17 cellular contexts compared by ENCODE assay signal in the genomic region with DNA sequence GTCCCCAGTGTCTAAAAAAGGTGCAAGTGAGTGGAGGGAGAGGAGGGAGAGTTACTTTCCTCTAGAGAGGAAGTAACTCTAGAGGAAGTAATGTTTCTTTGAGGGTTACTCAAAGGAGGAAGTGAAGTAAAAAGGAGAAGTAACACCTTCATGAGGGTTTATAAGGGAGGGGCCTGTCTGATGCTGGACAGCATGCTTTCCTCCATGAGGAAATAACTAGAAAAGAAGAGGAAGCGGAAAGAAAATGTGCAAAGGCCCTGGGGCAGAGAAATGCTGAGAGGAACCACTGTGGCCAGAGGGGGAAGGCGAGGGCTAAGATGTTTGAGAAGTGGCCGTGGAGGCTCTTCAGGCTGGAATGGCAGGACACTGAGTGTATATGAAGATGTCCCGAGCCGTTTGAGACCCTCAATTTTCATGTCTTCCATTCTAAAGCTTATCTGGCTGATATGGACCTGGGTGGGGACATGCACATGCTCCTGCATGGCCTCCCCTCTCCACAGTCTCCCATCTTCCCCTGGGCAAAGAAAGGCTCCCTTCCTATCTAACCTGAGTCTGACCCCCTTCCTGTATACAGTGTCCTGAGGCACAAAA. TPM values are rescaled to one million over a fixed set of nuclear protein-coding genes. Genes with fewer than 3 reads are reported as not detected.
DNase-seq lines count a peak whose midpoint lies in the region; ATAC-seq and TF ChIP-seq lines count a peak whose summit lies in the region.
"Had no signal": no experiment of that assay in that cellular context is flagged by ENCODE, and none has a peak within 500 bp of the region (broad histone marks: within the 10 kb centered on the region; RNA-seq: fewer than 3 reads in every experiment).

No MANE protein-coding gene starts in this region.

- WGBS in IMR-90 (ENCODE audit: extremely low coverage in 2 of 2, insufficient read length in 1 of 2), 2 experiments: 42% methylated on average over 2 of the region's 5 CpGs; no CpG with 5 or more reads in 1 of the 2 experiments
- 81 to 84% methylated on average over 5 of the region's 5 CpGs for WGBS in tibial nerve, 2 donors

- no peak overlapping the region for H3K4me3 ChIP-seq in IMR-90 (ENCODE audit: insufficient read depth, low read depth, low read length)
- H3K4me3 ChIP-seq in tibial nerve: no peak overlapping the region
- H3K4me3 ChIP-seq: gastrocnemius medialis, lower lobe of right lung, suprapubic skin had no signal

- no peak overlapping the region for H2AFZ ChIP-seq in IMR-90 (replicated peaks; ENCODE audit: low read length, poor library complexity)

- CTCF ChIA-PET in IMR-90 (lab: Yijun Ruan, JAX) (no interaction called here), RWPE1 (lab: Yijun Ruan, JAX) (interaction anchor here (0.7 kb wide), 1 partner anchor 1568 kb away, joined by 3 read pairs; no protein-coding TSS in a partner anchor)

- H3K9me1 ChIP-seq in IMR-90 (ENCODE audit: insufficient read depth, low read length): no peaks in the 10 kb centered on the region

- H3K4me1 Mint-ChIP-seq in naive B cell: peaks cover 0 to 15% (median 6%) of the 10 kb centered on the region in 3 donors

- no peak overlapping the region for H3K4me2 ChIP-seq in IMR-90 (ENCODE audit: low read depth, low read length)

- no peak overlapping the region for H2BK120ac ChIP-seq in IMR-90 (ENCODE audit: low read depth, low read length)

- no peak overlapping the region for H3K18ac ChIP-seq in IMR-90 (ENCODE audit: low read depth, low read length)

- H3K56ac ChIP-seq in IMR-90 (ENCODE audit: extremely low read depth, insufficient read depth, low read length): no peak overlapping the region

- H3K36me3 ChIP-seq in IMR-90 (ENCODE audit: control insufficient read depth, insufficient read depth, low read length): no peaks in the 10 kb centered on the region
- H3K36me3 ChIP-seq in tibial nerve: no peaks in the 10 kb centered on the region
- H3K36me3 ChIP-seq: gastrocnemius medialis, lower lobe of right lung, suprapubic skin had no signal

- no peak overlapping the region for H3K4me3 Mint-ChIP-seq in naive B cell
- H3K4me3 Mint-ChIP-seq: nephron, WTC11 had no signal

- H3K4ac ChIP-seq in IMR-90 (ENCODE audit: low read depth, low read length): no peak overlapping the region

- H3K27ac Mint-ChIP-seq in naive B cell: peak overlapping the region in 1 of 6 donors; percentile 4
- H3K27ac Mint-ChIP-seq: nephron, WTC11 had no signal

- intact Hi-C loops in IMR-90 (cut with micrococcal nuclease): loop anchor here (5.0 kb wide), 1 partner anchor 75 kb away; no protein-coding TSS in a partner anchor

- no peak overlapping the region for H4K91ac ChIP-seq in IMR-90 (ENCODE audit: insufficient read depth, low read depth, low read length)

- no peak for TF ChIP-seq EP300 in tibial nerve (IDR thresholded peaks at IDR 0.05)

- no peak for TF ChIP-seq RAD21 in IMR-90 (IDR thresholded peaks at IDR 0.05; ENCODE audit: low read length)

- no peak overlapping the region for H2BK15ac ChIP-seq in IMR-90 (ENCODE audit: low read depth, low read length)

- H3K9me3 Mint-ChIP-seq in naive B cell: peaks cover 10 to 27% (median 17%) of the 10 kb centered on the region in 7 donors
- H3K9me3 Mint-ChIP-seq: nephron, WTC11 had no signal

- H2AK5ac ChIP-seq in IMR-90 (ENCODE audit: low read depth, low read length): no peak overlapping the region

- H3K27ac ChIP-seq in IMR-90 (ENCODE audit: insufficient read depth, low read length) (no peak overlapping the region), RWPE1 (no peak overlapping the region), tibial nerve (no peak overlapping the region)
- H3K27ac ChIP-seq: gastrocnemius medialis, lower lobe of right lung, suprapubic skin had no signal

- H3K9ac ChIP-seq in IMR-90 (ENCODE audit: low read depth, low read length): no peak overlapping the region

- ATAC-seq in GM18867 (IDR thresholded peaks at IDR 0.05; ENCODE audit: unreplicated experiment): peak; percentile 70
- ATAC-seq in IMR-90 (ENCODE audit: low read depth): no peak
- peak; percentile 77 for ATAC-seq in naive B cell (ENCODE audit: low read depth in 2 of 2)
- ATAC-seq in GM18517 (IDR thresholded peaks at IDR 0.05; ENCODE audit: unreplicated experiment): no peak
- ATAC-seq: gastrocnemius medialis, WTC11 had no signal

- H3K9me3 ChIP-seq in IMR-90 (ENCODE audit: control insufficient read depth, insufficient read depth, low read length): no peaks in the 10 kb centered on the region
- no peaks in the 10 kb centered on the region for H3K9me3 ChIP-seq in tibial nerve
- H3K9me3 ChIP-seq: gastrocnemius medialis, lower lobe of right lung, suprapubic skin had no signal

- H4K5ac ChIP-seq in IMR-90 (ENCODE audit: low read depth, low read length): no peak overlapping the region

- H3K4me1 ChIP-seq in IMR-90 (ENCODE audit: control insufficient read depth, insufficient read depth, low read length) (no peaks in the 10 kb centered on the region), tibial nerve (peaks cover 0 to 16% (median 0%) of the 10 kb centered on the region in 4 donors)
- H3K4me1 ChIP-seq: gastrocnemius medialis had no signal

- H3K27me3 Mint-ChIP-seq in naive B cell: peaks cover 15 to 36% (median 20%) of the 10 kb centered on the region in 3 donors

- POLR2A ChIA-PET in IMR-90 (lab: Charles Lee; ENCODE audit: unreplicated experiment) (no interaction called here), RWPE1 (lab: Yijun Ruan, JAX; ENCODE audit: low non-redundant PET) (no interaction called here)

- no peak overlapping the region for H3K14ac ChIP-seq in IMR-90 (replicated peaks; ENCODE audit: low read depth, low read length)

- H3K27me3 ChIP-seq in IMR-90 (ENCODE audit: control insufficient read depth, insufficient read depth, low read length): peaks cover 37% of the 10 kb centered on the region
- peaks cover 0 to 36% of the 10 kb centered on the region in 2 donors for H3K27me3 ChIP-seq in tibial nerve

- H2AK9ac ChIP-seq in IMR-90 (replicated peaks; ENCODE audit: low read depth, low read length, poor library complexity): peak overlapping the region; percentile 42

- no peak overlapping the region for H3K23ac ChIP-seq in IMR-90 (ENCODE audit: low read depth, low read length)

- H3K36me3 Mint-ChIP-seq in naive B cell: peaks cover 0 to 14% of the 10 kb centered on the region in 2 donors
- H3K36me3 Mint-ChIP-seq: WTC11 had no signal

- dilution Hi-C loops in IMR-90 (cut with HindIII; ENCODE audit: low sequenced_read_pairs, unreplicated experiment): no loop called here

- H3K79me1 ChIP-seq in IMR-90 (ENCODE audit: low read depth in 1 of 2, low read length in 2 of 2): no peaks in the 10 kb centered on the region

- no peak overlapping the region for H4K8ac ChIP-seq in IMR-90 (ENCODE audit: low read depth in 2 of 2, low read length in 2 of 2)

- no peak overlapping the region for H2BK5ac ChIP-seq in IMR-90 (ENCODE audit: low read depth, low read length, poor library complexity, severe bottlenecking)

- no peaks in the 10 kb centered on the region for H4K20me1 ChIP-seq in IMR-90 (ENCODE audit: insufficient read depth, low read length)

- H2BK20ac ChIP-seq in IMR-90 (ENCODE audit: low read depth, low read length): no peak overlapping the region

- in situ Hi-C loops in IMR-90 (cut with MboI; ENCODE audit: low sequenced_read_pairs): no loop called here

- BruUV-seq in IMR-90 (replicated peaks; lab: Mats Ljungman, UMichigan): no TSS peak

- no peak for DNase-seq in IMR-90
- DNase-seq in SIG-M5 treated with dmso at 0.1 percent for 504 hours (lab: John Stamatoyannopoulos, UW; ENCODE audit: unreplicated experiment): peak; percentile 80
- DNase-seq in naive B cell: no peak
- DNase-seq in RWPE1 (ENCODE audit: low spot score): no peak
- no peak for DNase-seq in tibial nerve (ENCODE audit: low spot score in 2 of 2)
- DNase-seq in GM20000 (ENCODE audit: low spot score): no peak
- DNase-seq: amniotic stem cell, DMS53, gastrocnemius medialis, lower lobe of right lung, NCI-H187 treated with DMSO at 0.1 percent for 48 hours, NCI-H510A treated with DMSO at 0.1 percent for 48 hours had no signal

- TF ChIP-seq CTCF in IMR-90 (conservative IDR thresholded peaks at IDR 0.05; ENCODE audit: low read depth, low read length) (no peak), RWPE1 (conservative IDR thresholded peaks at IDR 0.05; ENCODE audit: low read depth) (no peak), tibial nerve (IDR thresholded peaks at IDR 0.05) (no peak), GM20000 (IDR thresholded peaks at IDR 0.05; ENCODE audit: extremely low read depth, missing control alignments) (no peak)

- no peak for TF ChIP-seq POLR2A in IMR-90 (IDR thresholded peaks at IDR 0.05; ENCODE audit: low read depth, low read length)
- TF ChIP-seq POLR2A in tibial nerve (IDR thresholded peaks at IDR 0.05): no peak

TF ChIP-seq in IMR-90, 13 proteins besides CTCF, POLR2A, EP300 and RAD21:
- no peak for TF ChIP-seq CEBPB (IDR thresholded peaks at IDR 0.05; ENCODE audit: low read depth, low read length)
- TF ChIP-seq MAFK (IDR thresholded peaks at IDR 0.05; ENCODE audit: low read depth, low read length): no peak
- TF ChIP-seq, protein P1, sequence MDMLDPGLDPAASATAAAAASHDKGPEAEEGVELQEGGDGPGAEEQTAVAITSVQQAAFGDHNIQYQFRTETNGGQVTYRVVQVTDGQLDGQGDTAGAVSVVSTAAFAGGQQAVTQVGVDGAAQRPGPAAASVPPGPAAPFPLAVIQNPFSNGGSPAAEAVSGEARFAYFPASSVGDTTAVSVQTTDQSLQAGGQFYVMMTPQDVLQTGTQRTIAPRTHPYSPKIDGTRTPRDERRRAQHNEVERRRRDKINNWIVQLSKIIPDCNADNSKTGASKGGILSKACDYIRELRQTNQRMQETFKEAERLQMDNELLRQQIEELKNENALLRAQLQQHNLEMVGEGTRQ (IDR thresholded peaks at IDR 0.05; ENCODE audit: low read depth, low read length): no peak
- TF ChIP-seq RFX5 (IDR thresholded peaks at IDR 0.05; ENCODE audit: low read depth, low read length): no peak
- no peak for TF ChIP-seq SMC3 (IDR thresholded peaks at IDR 0.05; ENCODE audit: low read depth, low read length)
- TF ChIP-seq CHD1 (IDR thresholded peaks at IDR 0.05; ENCODE audit: low read depth, low read length): no peak
- no peak for TF ChIP-seq NFE2L2 (IDR thresholded peaks at IDR 0.05; ENCODE audit: low read depth, low read length)

RNA-seq across cellular contexts. Expression of gene SLC18A2, which starts 3.4 kb away (rescaled TPM):
- not detected in 2 replicates for total RNA-seq in IMR-90 (2012; rRNA removed)
- polyA plus RNA-seq in IMR-90 (2012; rRNA removed): not detected in 2 replicates
- not detected in 2 replicates for polyA plus RNA-seq in IMR-90 (2012; cell fraction: cytosol; rRNA removed)
- not detected in 2 replicates for polyA plus RNA-seq in IMR-90 (2012; cell fraction: nucleus; rRNA removed; ENCODE audit: low replicate concordance)
- polyA plus RNA-seq in naive B cell (ENCODE audit: low read depth in 6 of 6): under 1 TPM in 4 of 6 donors, not detected in 2; 0.08 to 0.39 (median 0.19) TPM
- under 1 TPM in 3 of 4 donors, not detected in 1; 0.20 to 0.42 (median 0.22) TPM for total RNA-seq in tibial nerve

RNA-seq across cellular contexts. Expression of gene KCNK18, which starts 40.2 kb away (rescaled TPM):
- total RNA-seq in IMR-90 (2012; rRNA removed) (not detected in 2 replicates), tibial nerve (not detected)
- polyA plus RNA-seq in IMR-90 (2012; rRNA removed) (not detected in 2 replicates), naive B cell (ENCODE audit: low read depth in 6 of 6) (not detected)
- polyA plus RNA-seq in IMR-90 (2012; cell fraction: cytosol; rRNA removed): not detected in 2 replicates
- not detected in 2 replicates for polyA plus RNA-seq in IMR-90 (2012; cell fraction: nucleus; rRNA removed; ENCODE audit: low replicate concordance)
- total RNA-seq: gastrocnemius medialis, lower lobe of right lung, suprapubic skin, WTC11 had no signal

Comparison
In these comparisons a context has a peak if more than half of its experiments do, and no peak if none do; other contexts are left out.
1. ATAC-seq: peak in GM18867 (single experiment) and naive B cell (2 of 2); none in IMR-90 (single experiment) and GM18517 (single experiment).